ENCODE assay signal across 1 cellular context in genomic region chr9:128685636-128686489, GRCh38.
TF ChIP-seq lines count a peak whose summit lies in the region.

No MANE protein-coding gene starts in this region.

TF ChIP-seq in K562, 482 proteins besides CTCF, POLR2A, EP300 and RAD21 (continued from another document):
- TF ChIP-seq PBX2 (CRISPR knock-in tag; IDR thresholded peaks at IDR 0.05; ENCODE audit: low read depth) = no peak
- TF ChIP-seq PBX2 (tag; conservative IDR thresholded peaks at IDR 0.05; ENCODE audit: low read depth) = no peak; the same call in 1 of the 2 replicates
- no peak for TF ChIP-seq ETV5 (CRISPR knock-in tag; IDR thresholded peaks at IDR 0.05; ENCODE audit: low read depth)
- no peak for TF ChIP-seq SLC30A9 (CRISPR knock-in tag; IDR thresholded peaks at IDR 0.05)
- no peak for TF ChIP-seq TARDBP (IDR thresholded peaks at IDR 0.05)
- TF ChIP-seq NFXL1 (CRISPR knock-in tag; IDR thresholded peaks at IDR 0.05) = no peak
- TF ChIP-seq ZNF165 (CRISPR knock-in tag; IDR thresholded peaks at IDR 0.05; ENCODE audit: borderline replicate concordance) = no peak
- TF ChIP-seq, protein P1, sequence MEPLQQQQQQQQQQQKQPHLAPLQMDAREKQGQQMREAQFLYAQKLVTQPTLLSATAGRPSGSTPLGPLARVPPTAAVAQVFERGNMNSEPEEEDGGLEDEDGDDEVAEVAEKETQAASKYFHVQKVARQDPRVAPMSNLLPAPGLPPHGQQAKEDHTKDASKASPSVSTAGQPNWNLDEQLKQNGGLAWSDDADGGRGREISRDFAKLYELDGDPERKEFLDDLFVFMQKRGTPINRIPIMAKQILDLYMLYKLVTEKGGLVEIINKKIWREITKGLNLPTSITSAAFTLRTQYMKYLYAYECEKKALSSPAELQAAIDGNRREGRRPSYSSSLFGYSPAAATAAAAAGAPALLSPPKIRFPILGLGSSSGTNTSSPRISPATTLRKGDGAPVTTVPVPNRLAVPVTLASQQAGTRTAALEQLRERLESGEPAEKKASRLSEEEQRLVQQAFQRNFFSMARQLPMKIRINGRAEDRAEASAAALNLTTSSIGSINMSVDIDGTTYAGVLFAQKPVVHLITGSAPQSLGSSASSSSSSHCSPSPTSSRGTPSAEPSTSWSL (CRISPR knock-in tag; IDR thresholded peaks at IDR 0.05; ENCODE audit: borderline replicate concordance) = no peak
- no peak for TF ChIP-seq RFX7 (CRISPR knock-in tag; IDR thresholded peaks at IDR 0.05)
- no peak for TF ChIP-seq PPARD (CRISPR knock-in tag; IDR thresholded peaks at IDR 0.05)
- TF ChIP-seq THRAP3 (IDR thresholded peaks at IDR 0.05; ENCODE audit: borderline replicate concordance) = no peak
- TF ChIP-seq SMARCE1 (IDR thresholded peaks at IDR 0.05) = no peak
- no peak for TF ChIP-seq NUFIP1 (IDR thresholded peaks at IDR 0.05; ENCODE audit: partially characterized antibody)
- no peak for TF ChIP-seq GTF2A2 (tag; IDR thresholded peaks at IDR 0.05)
- TF ChIP-seq RBFOX2 (IDR thresholded peaks at IDR 0.05; ENCODE audit: low read depth, low read length) = no peak
- TF ChIP-seq ZNF431 (CRISPR knock-in tag; IDR thresholded peaks at IDR 0.05) = 0 out of 2 replicates have a peak, but pooled peaks have one; percentile 37
- no peak for TF ChIP-seq BMI1 (IDR thresholded peaks at IDR 0.05; ENCODE audit: low read length)
- no peak for TF ChIP-seq SMAD4 (CRISPR knock-in tag; conservative IDR thresholded peaks at IDR 0.05)
- peak in 1 of 2 experiments; percentile 53; a peak in 1 of 4 replicates for TF ChIP-seq FOXA3 (CRISPR knock-in tag; conservative IDR thresholded peaks at IDR 0.05 in 1 of 2, IDR thresholded peaks at IDR 0.05 in 1 of 2)
- TF ChIP-seq HMG20B (CRISPR knock-in tag; IDR thresholded peaks at IDR 0.05) = no peak
- TF ChIP-seq RBM17 (IDR thresholded peaks at IDR 0.05; ENCODE audit: borderline replicate concordance, low read depth, low read length) = no peak
- TF ChIP-seq MBD2 (IDR thresholded peaks at IDR 0.05; ENCODE audit: borderline replicate concordance, low read depth) = no peak
- TF ChIP-seq, protein P2, sequence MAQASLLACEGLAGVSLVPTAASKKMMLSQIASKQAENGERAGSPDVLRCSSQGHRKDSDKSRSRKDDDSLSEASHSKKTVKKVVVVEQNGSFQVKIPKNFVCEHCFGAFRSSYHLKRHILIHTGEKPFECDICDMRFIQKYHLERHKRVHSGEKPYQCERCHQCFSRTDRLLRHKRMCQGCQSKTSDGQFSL (CRISPR knock-in tag; IDR thresholded peaks at IDR 0.05) = no peak
- TF ChIP-seq, protein P2 (tag; IDR thresholded peaks at IDR 0.05) = no peak
- TF ChIP-seq STAT5A (IDR thresholded peaks at IDR 0.05; ENCODE audit: borderline replicate concordance, low read length) = no peak
- TF ChIP-seq PHF21A (IDR thresholded peaks at IDR 0.05; ENCODE audit: borderline replicate concordance, low read depth) = no peak
TF ChIP-seq in K562: peak in this region for 16.
